In genomic region chr17:1315891-1316403, GRCh38 we compare ENCODE assay signal across 1 cellular context.
A peak's percentile ranks its signal among the peaks of the same experiment; 100 is the strongest.
TF ChIP-seq lines count a peak whose summit lies in the region.

No MANE protein-coding gene starts in this region.

TF ChIP-seq in HEK293, 187 proteins besides CTCF, POLR2A, EP300 and RAD21 (continued from another document and continues in another):
- TF ChIP-seq ATF2 (tag by site-specific recombination; IDR thresholded peaks at IDR 0.05; ENCODE audit: low read depth) = no peak
- TF ChIP-seq SP3 (tag by site-specific recombination; IDR thresholded peaks at IDR 0.05) = no peak
- no peak for TF ChIP-seq ZNF677 (tag by site-specific recombination; IDR thresholded peaks at IDR 0.05)
- TF ChIP-seq ZNF184 (tag by site-specific recombination; IDR thresholded peaks at IDR 0.05) = no peak
- TF ChIP-seq ZNF561 (tag by site-specific recombination; IDR thresholded peaks at IDR 0.05; ENCODE audit: borderline replicate concordance) = no peak
- peak; percentile 55; the same call in 1 of the 2 replicates for TF ChIP-seq SCRT1 (tag by site-specific recombination; IDR thresholded peaks at IDR 0.05; ENCODE audit: borderline replicate concordance)
- no peak for TF ChIP-seq ZSCAN5A (tag by site-specific recombination; IDR thresholded peaks at IDR 0.05)
- peak; percentile 65 for TF ChIP-seq ZNF2 (tag by site-specific recombination; IDR thresholded peaks at IDR 0.05)
- TF ChIP-seq ZNF311 (tag by site-specific recombination; IDR thresholded peaks at IDR 0.05; ENCODE audit: borderline replicate concordance) = no peak
- no peak for TF ChIP-seq HOXD13 (CRISPR knock-in tag; IDR thresholded peaks at IDR 0.05; ENCODE audit: borderline replicate concordance)
- TF ChIP-seq KLF16 (tag by site-specific recombination; IDR thresholded peaks at IDR 0.05) = no peak
- no peak for TF ChIP-seq ZNF362 (tag by site-specific recombination; IDR thresholded peaks at IDR 0.05)
- no peak for TF ChIP-seq ZNF394 (tag by site-specific recombination; IDR thresholded peaks at IDR 0.05; ENCODE audit: borderline replicate concordance)
- no peak for TF ChIP-seq PRDM1 (tag by site-specific recombination; IDR thresholded peaks at IDR 0.05)
- TF ChIP-seq REST (tag by site-specific recombination; IDR thresholded peaks at IDR 0.05) = no peak
- TF ChIP-seq ZNF433 (tag by site-specific recombination; IDR thresholded peaks at IDR 0.05; ENCODE audit: low read depth) = no peak
- no peak for TF ChIP-seq ZNF133 (tag by site-specific recombination; IDR thresholded peaks at IDR 0.05)
- TF ChIP-seq ZNF560 (tag by site-specific recombination; IDR thresholded peaks at IDR 0.05; ENCODE audit: borderline replicate concordance) = no peak
- TF ChIP-seq TRIM28 (IDR thresholded peaks at IDR 0.05; ENCODE audit: borderline replicate concordance, low read length) = no peak
- TF ChIP-seq ZNF624 (tag by site-specific recombination; IDR thresholded peaks at IDR 0.05) = no peak
- no peak for TF ChIP-seq ZNF280C (tag by site-specific recombination; IDR thresholded peaks at IDR 0.05)
- TF ChIP-seq OVOL3 (tag by site-specific recombination; IDR thresholded peaks at IDR 0.05) = no peak
- no peak for TF ChIP-seq ZXDB (tag by site-specific recombination; IDR thresholded peaks at IDR 0.05)
- TF ChIP-seq ZNF792 (tag by site-specific recombination; IDR thresholded peaks at IDR 0.05) = no peak
- no peak for TF ChIP-seq ZNF155 (tag by site-specific recombination; IDR thresholded peaks at IDR 0.05)
- TF ChIP-seq ZFP69B (tag by site-specific recombination; IDR thresholded peaks at IDR 0.05) = peak; percentile 94
- peak; percentile 79; the same call in 1 of the 2 replicates for TF ChIP-seq ZNF24 (tag by site-specific recombination; IDR thresholded peaks at IDR 0.05)
- peak; percentile 89 for TF ChIP-seq GLI2 (tag by site-specific recombination; IDR thresholded peaks at IDR 0.05; ENCODE audit: borderline replicate concordance, low read depth)
- no peak for TF ChIP-seq ZNF791 (tag by site-specific recombination; IDR thresholded peaks at IDR 0.05)
- TF ChIP-seq KLF1 (tag by site-specific recombination; IDR thresholded peaks at IDR 0.05) = no peak
- TF ChIP-seq ZBTB44 (tag by site-specific recombination; IDR thresholded peaks at IDR 0.05) = 0 out of 2 replicates have a peak, but pooled peaks have one; percentile 35
- TF ChIP-seq MEIS1 (CRISPR knock-in tag; IDR thresholded peaks at IDR 0.05; ENCODE audit: borderline replicate concordance) = no peak
- no peak for TF ChIP-seq ZNF510 (tag by site-specific recombination; IDR thresholded peaks at IDR 0.05; ENCODE audit: insufficient replicate concordance)
- no peak for TF ChIP-seq ZFP3 (tag by site-specific recombination; IDR thresholded peaks at IDR 0.05; ENCODE audit: low read depth)
- TF ChIP-seq IKZF3 (tag by site-specific recombination; IDR thresholded peaks at IDR 0.05) = peak; percentile 85
- peak; percentile 38; the same call in 1 of the 2 replicates for TF ChIP-seq YY1 (tag by site-specific recombination; IDR thresholded peaks at IDR 0.05)
- TF ChIP-seq ZSCAN23 (tag by site-specific recombination; IDR thresholded peaks at IDR 0.05) = peak; percentile 82
- TF ChIP-seq ZNF654 (tag by site-specific recombination; IDR thresholded peaks at IDR 0.05; ENCODE audit: low read depth) = no peak
- no peak for TF ChIP-seq ZNF768 (tag by site-specific recombination; IDR thresholded peaks at IDR 0.05)
- no peak for TF ChIP-seq AEBP2 (tag by site-specific recombination; IDR thresholded peaks at IDR 0.05; ENCODE audit: borderline replicate concordance)
- peak; percentile 100 for TF ChIP-seq ZIC2 (tag by site-specific recombination; IDR thresholded peaks at IDR 0.05)
- TF ChIP-seq ZNF600 (tag by site-specific recombination; IDR thresholded peaks at IDR 0.05) = no peak
- TF ChIP-seq ZNF341 (tag by site-specific recombination; IDR thresholded peaks at IDR 0.05; ENCODE audit: low read depth) = peak; percentile 92
- no peak; the same call in 1 of the 2 replicates for TF ChIP-seq PRDM4 (tag by site-specific recombination; IDR thresholded peaks at IDR 0.05)
- no peak for TF ChIP-seq ZNF280D (tag by site-specific recombination; IDR thresholded peaks at IDR 0.05)
- TF ChIP-seq ZNF473 (tag by site-specific recombination; IDR thresholded peaks at IDR 0.05) = no peak
- peak; percentile 77; the same call in 1 of the 2 replicates for TF ChIP-seq ZBTB1 (tag by site-specific recombination; IDR thresholded peaks at IDR 0.05)
- TF ChIP-seq ZNF169 (tag by site-specific recombination; IDR thresholded peaks at IDR 0.05) = no peak
- TF ChIP-seq HOXA7 (CRISPR knock-in tag; IDR thresholded peaks at IDR 0.05; ENCODE audit: borderline replicate concordance) = no peak
